ENCODE assay signal across 16 cellular contexts in the genomic region with DNA sequence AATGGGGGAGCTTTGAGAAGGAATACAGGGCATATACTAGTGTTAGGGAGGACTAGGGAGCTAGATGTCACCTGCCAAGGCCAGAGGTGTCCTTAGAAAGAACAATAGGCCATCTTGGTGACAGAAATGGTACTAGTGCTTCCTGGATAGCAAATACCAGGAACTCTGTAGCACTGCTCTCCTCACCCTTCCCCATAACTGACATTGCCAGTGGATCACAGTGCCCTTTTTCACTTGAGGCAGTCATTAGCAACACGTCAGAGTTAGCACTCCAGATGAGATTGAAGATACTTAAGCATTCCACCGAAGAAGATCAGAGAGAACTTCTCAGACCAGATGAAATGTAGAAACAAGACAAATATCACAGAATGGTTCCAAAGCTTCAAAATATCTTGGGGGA.
A peak's percentile ranks its signal among the peaks of the same experiment; 100 is the strongest.
DNase-seq lines count a peak whose midpoint lies in the region; ATAC-seq and TF ChIP-seq lines count a peak whose summit lies in the region.
"Had no signal": no experiment of that assay in that cellular context is flagged by ENCODE, and none has a peak within 500 bp of the region (broad histone marks: within the 10 kb centered on the region; RNA-seq: fewer than 3 reads in every experiment).

No MANE protein-coding gene starts in this region.

- H3K4me1 Mint-ChIP-seq in osteocyte (ENCODE audit: unreplicated experiment): peaks cover 49% of the 10 kb centered on the region
- H3K4me1 Mint-ChIP-seq: naive B cell had no signal

- no peaks in the 10 kb centered on the region for H4K20me1 ChIP-seq in MM.1S (ENCODE audit: insufficient read depth, low read length)

- ATAC-seq in GM18498 (IDR thresholded peaks at IDR 0.05; ENCODE audit: unreplicated experiment) (no peak), GM21447 (IDR thresholded peaks at IDR 0.05; ENCODE audit: unreplicated experiment) (no peak)
- ATAC-seq: effector memory CD8-positive, alpha-beta T cell; HepG2 had no signal

- no peak overlapping the region for H3K27ac ChIP-seq in MM.1S (ENCODE audit: low read length)
- H3K27ac ChIP-seq: body of pancreas had no signal

- H3K4me3 Mint-ChIP-seq in osteocyte (ENCODE audit: unreplicated experiment): peak overlapping the region; percentile 51
- H3K4me3 Mint-ChIP-seq: effector memory CD8-positive, alpha-beta T cell; naive B cell had no signal

- H3K79me2 ChIP-seq in MM.1S (ENCODE audit: low read length): no peaks in the 10 kb centered on the region

- peak overlapping the region; percentile 86 for H3K27ac Mint-ChIP-seq in osteocyte (ENCODE audit: unreplicated experiment)
- H3K27ac Mint-ChIP-seq: effector memory CD8-positive, alpha-beta T cell; naive B cell had no signal

- no peak overlapping the region for H3K9ac ChIP-seq in MM.1S (ENCODE audit: low read length)

- H3K9me2 ChIP-seq in MM.1S (replicated peaks; ENCODE audit: insufficient read depth, low read length): no peaks in the 10 kb centered on the region

- TF ChIP-seq CTCF in osteocyte (IDR thresholded peaks at IDR 0.05): no peak
- no peak for TF ChIP-seq CTCF in MM.1S (IDR thresholded peaks at IDR 0.05; ENCODE audit: low read length)

- H3K27me3 Mint-ChIP-seq in osteocyte (ENCODE audit: unreplicated experiment): no peaks in the 10 kb centered on the region
- H3K27me3 Mint-ChIP-seq: effector memory CD8-positive, alpha-beta T cell; naive B cell had no signal

- H3K4me2 ChIP-seq in MM.1S (ENCODE audit: low read depth, low read length): no peak overlapping the region

- no peaks in the 10 kb centered on the region for H3F3A ChIP-seq in MM.1S (ENCODE audit: insufficient read depth, low read length)

- H3K4me3 ChIP-seq in MM.1S (ENCODE audit: low read length): no peak overlapping the region
- H3K4me3 ChIP-seq: body of pancreas had no signal

- H3K9me3 Mint-ChIP-seq in osteocyte (ENCODE audit: unreplicated experiment): no peaks in the 10 kb centered on the region

- H3K36me3 Mint-ChIP-seq in osteocyte (ENCODE audit: unreplicated experiment): no peaks in the 10 kb centered on the region
- H3K36me3 Mint-ChIP-seq: naive B cell had no signal

- DNase-seq in EH (ENCODE audit: low read depth) (peak; percentile 43), amniotic epithelial cell (ENCODE audit: low read depth) (peak; percentile 9), foreskin melanocyte (peak; percentile 19), osteocyte (ENCODE audit: extremely low spot score, unreplicated experiment) (no peak), MM.1S (no peak), anterior cingulate cortex (lab: John Stamatoyannopoulos, UW) (no peak)
- DNase-seq: activated gamma-delta T cell; Caco-2; effector memory CD8-positive, alpha-beta T cell; naive B cell; NCI-H226; stimulated activated CD4-positive, alpha-beta T cell treated with anti-CD3 and anti-CD28 coated beads, Interleukin-4, amount 100 ng/mL, for 24 hours had no signal

- H3K4me1 ChIP-seq in MM.1S (ENCODE audit: low read length): no peaks in the 10 kb centered on the region
- H3K4me1 ChIP-seq: body of pancreas, Caco-2 had no signal

- no peaks in the 10 kb centered on the region for H3K27me3 ChIP-seq in MM.1S (replicated peaks; ENCODE audit: insufficient read depth, low read length)
- H3K27me3 ChIP-seq: body of pancreas had no signal

- no peaks in the 10 kb centered on the region for H3K36me3 ChIP-seq in MM.1S (replicated peaks; ENCODE audit: insufficient read depth, low read length)

- H3K9me3 ChIP-seq in MM.1S (replicated peaks; ENCODE audit: insufficient read depth, low read length): no peaks in the 10 kb centered on the region
- H3K9me3 ChIP-seq: body of pancreas, Caco-2 had no signal

- H2AFZ ChIP-seq in MM.1S (ENCODE audit: low read length): no peak overlapping the region

Comparison
In these comparisons a context has a peak if more than half of its experiments do, and no peak if none do; other contexts are left out.
1. DNase-seq: peak in EH (single experiment), amniotic epithelial cell (single experiment) and foreskin melanocyte (single experiment); none in osteocyte (single experiment), MM.1S (single experiment) and anterior cingulate cortex (0 of 58).